ENCODE assay signal across 17 cellular contexts in genomic region chr1:100950311-100950710, GRCh38. TPM values are rescaled to one million over a fixed set of nuclear protein-coding genes. Genes with fewer than 3 reads are reported as not detected.
DNase-seq lines count a peak whose midpoint lies in the region; ATAC-seq and TF ChIP-seq lines count a peak whose summit lies in the region.
"Had no signal": no experiment of that assay in that cellular context is flagged by ENCODE, and none has a peak within 500 bp of the region (broad histone marks: within the 10 kb centered on the region; RNA-seq: fewer than 3 reads in every experiment).

No MANE protein-coding gene starts in this region.

- H3K4me3 ChIP-seq in thymus (ENCODE audit: low read length) = no peak overlapping the region
- H3K4me3 ChIP-seq: breast epithelium, ovary, sigmoid colon, testis had no signal

- H3K27me3 Mint-ChIP-seq in natural killer cell (ENCODE audit: low read depth in 2 of 2) = no peaks in the 10 kb centered on the region
- no peaks in the 10 kb centered on the region for H3K27me3 Mint-ChIP-seq in natural killer cell treated with Interleukin-12 subunit alpha and Interleukin-12 subunit beta and Interleukin-15 and Interleukin-18, amount 100 ng/mL, for 72 hours
- no peaks in the 10 kb centered on the region for H3K27me3 Mint-ChIP-seq in activated B cell treated with CpG ODN at 0.5 μM for 24 hours
- H3K27me3 Mint-ChIP-seq: activated naive CD4-positive, alpha-beta T cell treated with anti-CD3 and anti-CD28 coated beads, Interleukin-2, amount 50 U/mL, for 24 hours had no signal

- TF ChIP-seq CTCF in natural killer cell (IDR thresholded peaks at IDR 0.05) = no peak
- no peak for TF ChIP-seq CTCF in activated B cell treated with CpG ODN at 0.5 μM for 24 hours (IDR thresholded peaks at IDR 0.05)

- H3K9me3 ChIP-seq in thymus (ENCODE audit: control insufficient read depth) = no peaks in the 10 kb centered on the region
- H3K9me3 ChIP-seq: breast epithelium, ovary, sigmoid colon, testis had no signal

- ATAC-seq in natural killer cell (no peak), activated B cell treated with CpG ODN at 0.5 μM for 24 hours (ENCODE audit: low read depth) (no peak), HG02642 (IDR thresholded peaks at IDR 0.05; ENCODE audit: poor library complexity, unreplicated experiment) (no peak)
- no peak for ATAC-seq in natural killer cell treated with Interleukin-12 subunit alpha and Interleukin-12 subunit beta and Interleukin-15 and Interleukin-18, amount 100 ng/mL, for 72 hours

- intact Hi-C loops in natural killer cell (cut with micrococcal nuclease) = no loop called here
- intact Hi-C loops in activated B cell treated with CpG ODN at 0.5 μM for 24 hours (cut with micrococcal nuclease) = no loop called here

- H3K36me3 Mint-ChIP-seq in natural killer cell (peaks cover 37% of the 10 kb centered on the region), activated B cell treated with CpG ODN at 0.5 μM for 24 hours (ENCODE audit: low read depth) (peaks cover 58% of the 10 kb centered on the region)
- H3K36me3 Mint-ChIP-seq in natural killer cell treated with Interleukin-12 subunit alpha and Interleukin-12 subunit beta and Interleukin-15 and Interleukin-18, amount 100 ng/mL, for 72 hours = peaks cover 71% of the 10 kb centered on the region

- H3K27me3 ChIP-seq in layer of hippocampus (ENCODE audit: control insufficient read depth, insufficient read depth, low read length) (no peaks in the 10 kb centered on the region), thymus (ENCODE audit: control insufficient read depth, insufficient read depth) (no peaks in the 10 kb centered on the region)
- H3K27me3 ChIP-seq: breast epithelium, ovary, sigmoid colon, testis had no signal

- peak overlapping the region; percentile 83 to 92 for H3K27ac Mint-ChIP-seq in natural killer cell
- peak overlapping the region in 1 of 2 donors; percentile 67 for H3K27ac Mint-ChIP-seq in natural killer cell treated with Interleukin-12 subunit alpha and Interleukin-12 subunit beta and Interleukin-15 and Interleukin-18, amount 100 ng/mL, for 72 hours
- H3K27ac Mint-ChIP-seq in activated B cell treated with CpG ODN at 0.5 μM for 24 hours = peak overlapping the region; percentile 83

- H3K4me1 ChIP-seq in thymus (ENCODE audit: control insufficient read depth, insufficient read depth, low read length) = peaks cover 7% of the 10 kb centered on the region
- H3K4me1 ChIP-seq: breast epithelium, testis had no signal

- H3K36me3 ChIP-seq in thymus (ENCODE audit: control insufficient read depth, insufficient read depth) = peaks cover 10% of the 10 kb centered on the region
- H3K36me3 ChIP-seq: breast epithelium, ovary had no signal

- H3K4me3 Mint-ChIP-seq in natural killer cell (no peak overlapping the region), activated B cell treated with CpG ODN at 0.5 μM for 24 hours (no peak overlapping the region)
- no peak overlapping the region for H3K4me3 Mint-ChIP-seq in natural killer cell treated with Interleukin-12 subunit alpha and Interleukin-12 subunit beta and Interleukin-15 and Interleukin-18, amount 100 ng/mL, for 72 hours

- CTCF ChIA-PET in activated B cell treated with CpG ODN at 0.5 μM for 24 hours (lab: Charles Lee) = interaction anchor here (0.9 to 2.4 kb wide), 2 partner anchors 175 to 338 kb away, joined by 3 to 8 read pairs; no protein-coding TSS in a partner anchor

- DNase-seq in natural killer cell = no peak
- DNase-seq in natural killer cell treated with Interleukin-12 subunit alpha and Interleukin-12 subunit beta and Interleukin-15 and Interleukin-18, amount 100 ng/mL, for 72 hours (ENCODE audit: low spot score) = no peak
- no peak for DNase-seq in activated B cell treated with CpG ODN at 0.5 μM for 24 hours
- DNase-seq in cerebellum (ENCODE audit: low spot score) = no peak
- no peak for DNase-seq in HPDE6-E6E7 (ENCODE audit: extremely low spot score)
- DNase-seq: midbrain, MV-4-11, NCI-H1930, NCI-H524 treated with DMSO at 0.1 percent for 48 hours, ovary, sigmoid colon, testis had no signal

- H3K4me1 Mint-ChIP-seq in natural killer cell = peaks cover 65 to 78% of the 10 kb centered on the region in 2 donors
- peaks cover 55 to 57% of the 10 kb centered on the region in 2 donors for H3K4me1 Mint-ChIP-seq in natural killer cell treated with Interleukin-12 subunit alpha and Interleukin-12 subunit beta and Interleukin-15 and Interleukin-18, amount 100 ng/mL, for 72 hours (ENCODE audit: low read depth in 2 of 2)
- H3K4me1 Mint-ChIP-seq in activated B cell treated with CpG ODN at 0.5 μM for 24 hours = peaks cover 68% of the 10 kb centered on the region

- H3K27ac ChIP-seq in layer of hippocampus (ENCODE audit: low read depth, low read length) (peak overlapping the region; percentile 10), thymus (ENCODE audit: low read depth) (peak overlapping the region; percentile 59)
- H3K27ac ChIP-seq: breast epithelium, ovary, sigmoid colon, testis had no signal

- POLR2A ChIA-PET in activated B cell treated with CpG ODN at 0.5 μM for 24 hours (lab: Charles Lee) = interaction anchor here (2.1 kb wide), 1 partner anchor 285 kb away, joined by 9 read pairs; no protein-coding TSS in a partner anchor

- H3K9me3 Mint-ChIP-seq in natural killer cell (peaks cover 12 to 15% of the 10 kb centered on the region in 2 donors), activated B cell treated with CpG ODN at 0.5 μM for 24 hours (peaks cover 22% of the 10 kb centered on the region)
- peaks cover 30% of the 10 kb centered on the region for H3K9me3 Mint-ChIP-seq in natural killer cell treated with Interleukin-12 subunit alpha and Interleukin-12 subunit beta and Interleukin-15 and Interleukin-18, amount 100 ng/mL, for 72 hours

RNA-seq across cellular contexts. Expression of gene SLC30A7, which starts 54.4 kb away (rescaled TPM):
- total RNA-seq in natural killer cell (10 to 100 TPM; 27.7 to 38.8 (median 36.2) TPM), activated B cell treated with CpG ODN at 0.5 μM for 24 hours (21.1 and 25.7 TPM in 2 replicates), cerebellum (22.8 TPM)
- total RNA-seq in natural killer cell treated with Interleukin-12 subunit alpha and Interleukin-12 subunit beta and Interleukin-15 and Interleukin-18, amount 100 ng/mL, for 72 hours = 10 to 100 TPM; 54.6 to 66.2 TPM
- 9.8 TPM for polyA plus RNA-seq in thymus

RNA-seq across cellular contexts. Expression of gene EXTL2, which starts 55.7 kb away (rescaled TPM):
- total RNA-seq in natural killer cell (1 to 10 TPM; 3.5 to 5.8 (median 3.9) TPM), activated B cell treated with CpG ODN at 0.5 μM for 24 hours (3.7 and 4.8 TPM in 2 replicates), cerebellum (38.5 TPM)
- total RNA-seq in natural killer cell treated with Interleukin-12 subunit alpha and Interleukin-12 subunit beta and Interleukin-15 and Interleukin-18, amount 100 ng/mL, for 72 hours = 1 to 10 TPM; 3.2 to 10.0 TPM
- polyA plus RNA-seq in thymus = 12.1 TPM
